In genomic region chr10:124637746-124638145, GRCh38 we compare ENCODE assay signal across 16 cellular contexts.
DNase-seq lines count a peak whose midpoint lies in the region; ATAC-seq and TF ChIP-seq lines count a peak whose summit lies in the region.
"Had no signal": no experiment of that assay in that cellular context is flagged by ENCODE, and none has a peak within 500 bp of the region (broad histone marks: within the 10 kb centered on the region; RNA-seq: fewer than 3 reads in every experiment).

No MANE protein-coding gene starts in this region.

- H3K27ac ChIP-seq in BLaER1 (peak overlapping the region; percentile 14; the same call in 1 of the 2 replicates), osteoblast (ENCODE audit: low read depth, low read length) (no peak overlapping the region)
- H3K27ac ChIP-seq in CD4-positive, CD25-positive, alpha-beta regulatory T cell (ENCODE audit: insufficient read depth, low read length, poor library complexity, severe bottlenecking): peak overlapping the region; percentile 62
- peak overlapping the region; percentile 22 for H3K27ac ChIP-seq in naive thymus-derived CD4-positive, alpha-beta T cell (ENCODE audit: low read depth, low read length)
- H3K27ac ChIP-seq: thoracic aorta had no signal

- H3K27me3 ChIP-seq in BLaER1 (no peaks in the 10 kb centered on the region), osteoblast (ENCODE audit: insufficient read depth, low read length) (no peaks in the 10 kb centered on the region)
- no peaks in the 10 kb centered on the region for H3K27me3 ChIP-seq in CD4-positive, CD25-positive, alpha-beta regulatory T cell (ENCODE audit: control insufficient read depth, insufficient read depth, low read length)
- no peaks in the 10 kb centered on the region for H3K27me3 ChIP-seq in naive thymus-derived CD4-positive, alpha-beta T cell (ENCODE audit: control insufficient read depth in 2 of 2, insufficient read depth in 2 of 2, low read length in 2 of 2)

- peaks cover 98% of the 10 kb centered on the region for H4K20me1 ChIP-seq in BLaER1
- H4K20me1 ChIP-seq in osteoblast (ENCODE audit: insufficient read depth, low read length): peaks cover 34% of the 10 kb centered on the region

- H3K4me3 ChIP-seq in BLaER1: no peak overlapping the region
- no peak overlapping the region for H3K4me3 ChIP-seq in CD4-positive, CD25-positive, alpha-beta regulatory T cell (ENCODE audit: low read depth, low read length)
- H3K4me3 ChIP-seq in naive thymus-derived CD4-positive, alpha-beta T cell (ENCODE audit: low read length): no peak overlapping the region
- no peak overlapping the region for H3K4me3 ChIP-seq in osteoblast (ENCODE audit: insufficient read depth, low read length)
- H3K4me3 ChIP-seq: thoracic aorta had no signal

- no peak overlapping the region for H3K9ac ChIP-seq in BLaER1

- peaks cover 17 to 93% (median 60%) of the 10 kb centered on the region in 4 donors for H3K4me1 Mint-ChIP-seq in CD4-positive, CD25-positive, alpha-beta regulatory T cell
- peaks cover 60% of the 10 kb centered on the region for H3K4me1 Mint-ChIP-seq in activated CD4-positive, alpha-beta memory T cell treated with anti-CD3 and anti-CD28 coated beads for 36 hours (ENCODE audit: low read depth)
- H3K4me1 Mint-ChIP-seq in naive thymus-derived CD4-positive, alpha-beta T cell: peaks cover 45 to 85% (median 81%) of the 10 kb centered on the region in 7 donors

- intact Hi-C loops in activated CD4-positive, alpha-beta memory T cell treated with anti-CD3 and anti-CD28 coated beads for 36 hours (cut with micrococcal nuclease): no loop called here
- intact Hi-C loops in naive thymus-derived CD4-positive, alpha-beta T cell (cut with micrococcal nuclease): loop anchor here in 1 of 2 donors (2.0 to 5.0 kb wide), 2 partner anchors 13 to 40 kb away; no protein-coding TSS in a partner anchor

- H3K4me2 ChIP-seq in BLaER1 (peak overlapping the region; percentile 69), osteoblast (ENCODE audit: insufficient read depth, low read length) (no peak overlapping the region)

- TF ChIP-seq CTCF in osteoblast (IDR thresholded peaks at IDR 0.05; ENCODE audit: extremely low read depth, low read depth, low read length): no peak

- peak overlapping the region in 3 of 4 donors; percentile 16 to 88 (median 80) for H3K4me3 Mint-ChIP-seq in CD4-positive, CD25-positive, alpha-beta regulatory T cell
- H3K4me3 Mint-ChIP-seq in activated CD4-positive, alpha-beta memory T cell treated with anti-CD3 and anti-CD28 coated beads for 36 hours: no peak overlapping the region
- peak overlapping the region; percentile 39 to 91 (median 79) for H3K4me3 Mint-ChIP-seq in naive thymus-derived CD4-positive, alpha-beta T cell

- no peaks in the 10 kb centered on the region for H3K27me3 Mint-ChIP-seq in CD4-positive, CD25-positive, alpha-beta regulatory T cell
- no peaks in the 10 kb centered on the region for H3K27me3 Mint-ChIP-seq in activated CD4-positive, alpha-beta memory T cell treated with anti-CD3 and anti-CD28 coated beads for 36 hours
- peaks cover 0 to 8% (median 0%) of the 10 kb centered on the region in 5 donors for H3K27me3 Mint-ChIP-seq in naive thymus-derived CD4-positive, alpha-beta T cell

- H2AFZ ChIP-seq in osteoblast (ENCODE audit: low read length): no peak overlapping the region

- H3K36me3 ChIP-seq in BLaER1 (peaks cover 38% of the 10 kb centered on the region), osteoblast (ENCODE audit: insufficient read depth, low read length) (no peaks in the 10 kb centered on the region)
- H3K36me3 ChIP-seq in CD4-positive, CD25-positive, alpha-beta regulatory T cell (ENCODE audit: control insufficient read depth, insufficient read depth, low read length): peaks cover 7% of the 10 kb centered on the region
- no peaks in the 10 kb centered on the region for H3K36me3 ChIP-seq in naive thymus-derived CD4-positive, alpha-beta T cell (ENCODE audit: control insufficient read depth in 2 of 3, insufficient read depth in 3 of 3, low read length in 3 of 3)
- H3K36me3 ChIP-seq: thoracic aorta had no signal

- H3K4me1 ChIP-seq in BLaER1: peaks cover 76% of the 10 kb centered on the region
- peaks cover 70% of the 10 kb centered on the region for H3K4me1 ChIP-seq in CD4-positive, CD25-positive, alpha-beta regulatory T cell (ENCODE audit: control insufficient read depth, insufficient read depth, low read length, poor library complexity, severe bottlenecking)
- H3K4me1 ChIP-seq in naive thymus-derived CD4-positive, alpha-beta T cell (ENCODE audit: control insufficient read depth in 2 of 2, insufficient read depth in 2 of 2, low read length in 2 of 2): peaks cover 46 to 55% of the 10 kb centered on the region in 2 donors
- peaks cover 14% of the 10 kb centered on the region for H3K4me1 ChIP-seq in osteoblast (ENCODE audit: insufficient read depth, low read length)

- no peak for ATAC-seq in CD4-positive, CD25-positive, alpha-beta regulatory T cell (ENCODE audit: low read depth in 2 of 2)
- no peak for ATAC-seq in naive thymus-derived CD4-positive, alpha-beta T cell
- ATAC-seq in HG02884 (IDR thresholded peaks at IDR 0.05; ENCODE audit: unreplicated experiment): no peak
- ATAC-seq: left lobe of liver had no signal

- CTCF ChIA-PET in activated CD4-positive, alpha-beta memory T cell treated with anti-CD3 and anti-CD28 coated beads for 36 hours (lab: Charles Lee): interaction anchor here (1.1 to 4.7 kb wide), 2 partner anchors 17 to 104 kb away, joined by 3 to 30 read pairs; no protein-coding TSS in a partner anchor
- CTCF ChIA-PET in naive thymus-derived CD4-positive, alpha-beta T cell (lab: Charles Lee): interaction anchor here (0.9 to 3.9 kb wide), 9 partner anchors 8 to 103 kb away, joined by 3 to 29 read pairs (median 5); no protein-coding TSS in a partner anchor

- peaks cover 16% of the 10 kb centered on the region for H3K36me3 Mint-ChIP-seq in CD4-positive, CD25-positive, alpha-beta regulatory T cell
- H3K36me3 Mint-ChIP-seq in activated CD4-positive, alpha-beta memory T cell treated with anti-CD3 and anti-CD28 coated beads for 36 hours: peaks cover 19% of the 10 kb centered on the region
- H3K36me3 Mint-ChIP-seq in naive thymus-derived CD4-positive, alpha-beta T cell: peaks cover 2 to 27% (median 13%) of the 10 kb centered on the region in 5 donors

- no peak for DNase-seq in CD4-positive, CD25-positive, alpha-beta regulatory T cell
- no peak for DNase-seq in activated CD4-positive, alpha-beta memory T cell treated with anti-CD3 and anti-CD28 coated beads for 36 hours
- no peak for DNase-seq in naive thymus-derived CD4-positive, alpha-beta T cell
- DNase-seq in osteoblast (ENCODE audit: insufficient read length, low spot score, missing footprints): no peak
- no peak for DNase-seq in NCI-H146 (lab: John Stamatoyannopoulos, UW)
- DNase-seq: aorta, glutamatergic neuron, NCI-H1417, NCI-H526, occipital lobe, SHP77, T-helper 1 cell had no signal

- POLR2A ChIA-PET in activated CD4-positive, alpha-beta memory T cell treated with anti-CD3 and anti-CD28 coated beads for 36 hours (lab: Charles Lee): interaction anchor here (0.9 to 2.0 kb wide), 3 partner anchors 10 to 17 kb away, joined by 3 to 5 read pairs (median 3); no protein-coding TSS in a partner anchor
- POLR2A ChIA-PET in naive thymus-derived CD4-positive, alpha-beta T cell (lab: Charles Lee): interaction anchor here (0.7 to 3.7 kb wide), 9 partner anchors 8 to 104 kb away, joined by 3 to 14 read pairs (median 4); no protein-coding TSS in a partner anchor

- H3K9me3 ChIP-seq in BLaER1 (peaks cover 9% of the 10 kb centered on the region), osteoblast (ENCODE audit: low read depth, low read length) (no peaks in the 10 kb centered on the region)
- H3K9me3 ChIP-seq in CD4-positive, CD25-positive, alpha-beta regulatory T cell (ENCODE audit: control insufficient read depth in 2 of 2, low read length in 2 of 2): peaks cover 0 to 5% of the 10 kb centered on the region in 2 experiments
- peaks cover 0 to 8% (median 0%) of the 10 kb centered on the region in 3 experiments for H3K9me3 ChIP-seq in naive thymus-derived CD4-positive, alpha-beta T cell (ENCODE audit: control insufficient read depth in 2 of 3, low read length in 3 of 3)
- H3K9me3 ChIP-seq: thoracic aorta had no signal

- no peaks in the 10 kb centered on the region for H3K79me2 ChIP-seq in osteoblast (ENCODE audit: insufficient read depth, low read length)

- peaks cover 0 to 5% (median 1%) of the 10 kb centered on the region in 7 donors for H3K9me3 Mint-ChIP-seq in CD4-positive, CD25-positive, alpha-beta regulatory T cell
- peaks cover 11% of the 10 kb centered on the region for H3K9me3 Mint-ChIP-seq in activated CD4-positive, alpha-beta memory T cell treated with anti-CD3 and anti-CD28 coated beads for 36 hours
- H3K9me3 Mint-ChIP-seq in naive thymus-derived CD4-positive, alpha-beta T cell: peaks cover 0 to 11% (median 3%) of the 10 kb centered on the region in 11 donors

- H3K27ac Mint-ChIP-seq in CD4-positive, CD25-positive, alpha-beta regulatory T cell: peak overlapping the region; percentile 85 to 97 (median 94)
- H3K27ac Mint-ChIP-seq in activated CD4-positive, alpha-beta memory T cell treated with anti-CD3 and anti-CD28 coated beads for 36 hours: peak overlapping the region; percentile 61
- H3K27ac Mint-ChIP-seq in naive thymus-derived CD4-positive, alpha-beta T cell: peak overlapping the region in 8 of 9 donors; percentile 77 to 97 (median 94)
